Comparison of ENCODE assay signal across 41 cellular contexts in the genomic region with DNA sequence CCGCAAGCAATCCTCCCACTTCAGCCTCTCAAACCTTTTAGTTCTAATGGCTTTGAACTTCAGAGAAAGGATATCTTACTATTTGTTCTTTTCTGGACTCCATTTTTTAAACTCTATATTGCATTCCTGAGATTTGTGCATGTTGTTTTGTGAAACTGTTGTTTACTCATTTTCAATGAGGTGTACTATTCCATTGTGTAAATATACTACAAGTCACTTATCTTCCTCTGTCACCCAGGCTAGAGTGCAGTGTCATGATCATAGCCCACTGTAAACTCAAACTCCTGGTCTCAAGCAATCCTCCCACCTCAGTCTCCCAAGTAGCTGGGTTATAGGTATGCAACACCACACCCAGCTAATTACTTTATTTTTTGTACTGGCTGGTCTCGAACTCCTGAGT. TPM values are rescaled to one million over a fixed set of nuclear protein-coding genes. Genes with fewer than 3 reads are reported as not detected.
"Had no signal": no experiment of that assay in that cellular context is flagged by ENCODE, and none has a peak within 500 bp of the region (broad histone marks: within the 10 kb centered on the region; RNA-seq: fewer than 3 reads in every experiment).

No MANE protein-coding gene starts in this region.

- H3K9me3 ChIP-seq: MG63 had no signal

- DNase-seq: Karpas-422, Kasumi-1, MG63, MM.1S, MV-4-11, NCI-H1048, NCI-H1092, NCI-H1092 treated with DMSO at 0.1 percent for 48 hours, NCI-H1105, NCI-H1105 treated with DMSO at 0.1 percent for 48 hours, NCI-H1417, NCI-H1417 treated with DMSO at 0.1 percent for 48 hours, NCI-H1436, NCI-H1436 treated with DMSO at 0.1 percent for 48 hours, NCI-H146, NCI-H1694, NCI-H1694 treated with DMSO at 0.1 percent for 48 hours, NCI-H187, NCI-H187 treated with DMSO at 0.1 percent for 48 hours, NCI-H1930, NCI-H2029, NCI-H2029 treated with DMSO at 0.1 percent for 48 hours, NCI-H2081, NCI-H2081 treated with DMSO at 0.1 percent for 48 hours, NCI-H2107, NCI-H2171, NCI-H2171 treated with DMSO at 0.1 percent for 48 hours, NCI-H2227 treated with DMSO at 0.1 percent for 48 hours, NCI-H226, NCI-H345, NCI-H446, NCI-H446 treated with DMSO at 0.1 percent for 48 hours, NCI-H510A, NCI-H510A treated with DMSO at 0.1 percent for 48 hours, NCI-H524, NCI-H524 treated with DMSO at 0.1 percent for 48 hours, NCI-H526 had no signal

- H3K4me3 ChIP-seq: MG63 had no signal

- H3K27me3 ChIP-seq: MG63 had no signal

- H3K36me3 ChIP-seq: MG63 had no signal

RNA-seq across cellular contexts. Expression of a gene that starts 31.4 kb away (rescaled TPM):
- total RNA-seq: LHCN-M2, M059J, MCF 10A, NCI-H460 had no signal
